19 cellular contexts compared by ENCODE assay signal in genomic region chr2:235678712-235679111, GRCh38.
DNase-seq lines count a peak whose midpoint lies in the region; ATAC-seq and TF ChIP-seq lines count a peak whose summit lies in the region.
"Had no signal": no experiment of that assay in that cellular context is flagged by ENCODE, and none has a peak within 500 bp of the region (broad histone marks: within the 10 kb centered on the region; RNA-seq: fewer than 3 reads in every experiment).

No MANE protein-coding gene starts in this region.

- ATAC-seq in GM18858 (IDR thresholded peaks at IDR 0.05; ENCODE audit: unreplicated experiment) (no peak), HG02970 (IDR thresholded peaks at IDR 0.05; ENCODE audit: low FRiP score, unreplicated experiment) (no peak)
- ATAC-seq: Panc1, T-cell had no signal

- TF ChIP-seq CTCF in glutamatergic neuron (IDR thresholded peaks at IDR 0.05; ENCODE audit: partially characterized antibody, unreplicated experiment): no peak
- no peak for TF ChIP-seq CTCF in transverse colon (IDR thresholded peaks at IDR 0.05)

- no peaks in the 10 kb centered on the region for H3K9me3 ChIP-seq in transverse colon

- H3K27ac Mint-ChIP-seq in glutamatergic neuron (ENCODE audit: unreplicated experiment): no peak overlapping the region
- H3K27ac Mint-ChIP-seq: T-cell had no signal

- H3K4me3 Mint-ChIP-seq in glutamatergic neuron (ENCODE audit: unreplicated experiment): peak overlapping the region; percentile 5
- H3K4me3 Mint-ChIP-seq: T-cell had no signal

- peak; percentile 37 for DNase-seq in NCI-H2171 treated with DMSO at 0.1 percent for 48 hours (lab: John Stamatoyannopoulos, UW)
- DNase-seq in NCI-H2171 (lab: John Stamatoyannopoulos, UW): no peak
- DNase-seq in NCI-H524 (lab: John Stamatoyannopoulos, UW): peak; percentile 63 to 79
- DNase-seq in glutamatergic neuron: peak; percentile 12
- no peak for DNase-seq in transverse colon
- DNase-seq: AML-193; DND-41; GOT3; HCEC 1CT; KG1; MV-4-11; NCI-H1105 treated with DMSO at 0.1 percent for 48 hours; NCI-H2081 treated with DMSO at 0.1 percent for 48 hours; NK-92 treated with Interleukin-12 subunit alpha and Interleukin-12 subunit beta, amount 100 ng/mL, for 24 hours; SIG-M5; T-cell had no signal

- WGBS in transverse colon (ENCODE audit: low coverage in 1 of 2), 2 donors: 91% methylated on average over 10 of the region's 10 CpGs; no CpG with 5 or more reads in 1 of the 2 donors

- no peaks in the 10 kb centered on the region for H3K27me3 ChIP-seq in transverse colon

- TF ChIP-seq EP300 in transverse colon (IDR thresholded peaks at IDR 0.05; ENCODE audit: low read depth): no peak

- H3K36me3 Mint-ChIP-seq in glutamatergic neuron (ENCODE audit: unreplicated experiment): no peaks in the 10 kb centered on the region
- H3K36me3 Mint-ChIP-seq: T-cell had no signal

- H3K4me1 ChIP-seq in transverse colon: peaks cover 0 to 31% (median 4%) of the 10 kb centered on the region in 4 donors

- no peak overlapping the region for H3K27ac ChIP-seq in transverse colon

- in situ Hi-C loops in transverse colon (cut with MboI; ENCODE audit: low pct_ligation_motif_present in 1 of 4, low pct_unique_long_range_greater_than_20kb in 1 of 4, low sequenced_read_pairs in 3 of 4): loop anchor here in 1 of 4 donors (10.0 kb wide), 1 partner anchor 56 kb away; no protein-coding TSS in a partner anchor

- H3K27me3 Mint-ChIP-seq in glutamatergic neuron (ENCODE audit: unreplicated experiment): peaks cover 2% of the 10 kb centered on the region

- H3K4me3 ChIP-seq in transverse colon: no peak overlapping the region

- intact Hi-C loops in transverse colon (cut with DNase I; ENCODE audit: low total_unique reads): no loop called here

- no peaks in the 10 kb centered on the region for H3K36me3 ChIP-seq in transverse colon

- peaks cover 3% of the 10 kb centered on the region for H3K9me3 Mint-ChIP-seq in glutamatergic neuron (ENCODE audit: unreplicated experiment)
- H3K9me3 Mint-ChIP-seq: T-cell had no signal

- peaks cover 44% of the 10 kb centered on the region for H3K4me1 Mint-ChIP-seq in glutamatergic neuron (ENCODE audit: low read depth, unreplicated experiment)
- H3K4me1 Mint-ChIP-seq: T-cell had no signal

- TF ChIP-seq POLR2A in transverse colon (IDR thresholded peaks at IDR 0.05): no peak

Comparison
In these comparisons a context has a peak if more than half of its experiments do, and no peak if none do; other contexts are left out.
1. DNase-seq: peak in NCI-H2171 treated with DMSO at 0.1 percent for 48 hours (single experiment), NCI-H524 (2 of 2) and glutamatergic neuron (single experiment); none in NCI-H2171 (single experiment) and transverse colon (single experiment).